8 cellular contexts compared by ENCODE assay signal in the genomic region with DNA sequence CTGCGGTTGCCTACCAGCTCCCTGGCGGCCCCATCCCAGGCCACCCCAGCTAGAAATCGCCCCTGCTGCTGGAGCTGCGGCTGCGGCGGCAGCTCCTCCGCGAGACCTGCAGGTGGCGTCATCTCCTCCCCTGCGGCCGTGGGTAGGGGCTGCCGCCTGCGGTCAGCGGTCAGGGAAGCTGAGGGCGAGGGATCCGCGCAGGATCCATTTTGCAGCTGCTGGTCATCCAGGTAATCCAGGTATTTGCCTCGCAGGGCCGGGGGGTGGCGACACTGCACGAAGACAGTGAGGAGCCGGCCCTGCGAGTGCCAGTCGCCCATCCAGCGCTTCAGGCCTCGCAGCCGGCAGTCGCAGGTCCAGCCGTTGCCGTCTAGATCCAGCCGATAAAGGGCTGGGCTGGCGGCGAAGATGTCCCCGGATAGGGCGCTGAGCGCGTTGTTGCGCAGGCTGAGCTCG. TPM values are rescaled to one million over a fixed set of nuclear protein-coding genes. Genes with fewer than 3 reads are reported as not detected.
DNase-seq lines count a peak whose midpoint lies in the region; ATAC-seq, FAIRE-seq and TF ChIP-seq lines count a peak whose summit lies in the region.

No MANE protein-coding gene starts in this region.

- dilution Hi-C loops in keratinocyte (cut with MboI; ENCODE audit: extremely low pct_ligation_motif_present, low sequenced_read_pairs): no loop called here

- H4K20me1 ChIP-seq in keratinocyte (ENCODE audit: control insufficient read depth, extremely low read depth, insufficient read depth, low read length) (no peaks in the 10 kb centered on the region), smooth muscle cell (ENCODE audit: low read depth) (peaks cover 7% of the 10 kb centered on the region)

- no peak overlapping the region for H3K27ac ChIP-seq in keratinocyte (ENCODE audit: control insufficient read depth, insufficient read depth, low read length)
- H3K27ac ChIP-seq in smooth muscle cell (ENCODE audit: low read depth): no peak overlapping the region

- ATAC-seq in GM21786 (IDR thresholded peaks at IDR 0.05; ENCODE audit: unreplicated experiment): no peak

- H3K4me1 ChIP-seq in keratinocyte (ENCODE audit: control insufficient read depth, extremely low read depth, insufficient read depth, low read length) (peaks cover 20% of the 10 kb centered on the region), smooth muscle cell (ENCODE audit: low read depth) (peaks cover 22% of the 10 kb centered on the region)

- H3K36me3 ChIP-seq in keratinocyte (ENCODE audit: control insufficient read depth in 2 of 2, extremely low read depth in 1 of 2, insufficient read depth in 2 of 2, low read length in 2 of 2) (no peaks in the 10 kb centered on the region), smooth muscle cell (ENCODE audit: low read depth) (no peaks in the 10 kb centered on the region)

- H3K36me3 Mint-ChIP-seq in activated CD4-positive, alpha-beta T cell treated with anti-CD3 and anti-CD28 coated beads, Interleukin-2, amount 10 ng/mL, durations not matched to agents 7 days and 5 days (ENCODE audit: low read depth): no peaks in the 10 kb centered on the region
- no peaks in the 10 kb centered on the region for H3K36me3 Mint-ChIP-seq in chondrocyte (ENCODE audit: low read depth)

- CTCF ChIA-PET in activated CD4-positive, alpha-beta T cell treated with anti-CD3 and anti-CD28 coated beads, Interleukin-2, amount 10 ng/mL, durations not matched to agents 7 days and 5 days (lab: Charles Lee): interaction anchor here (0.6 to 1.2 kb wide), 4 partner anchors 18 to 150 kb away, joined by 3 read pairs; no protein-coding TSS in a partner anchor

- H3K4me3 ChIP-seq in keratinocyte (ENCODE audit: control insufficient read depth in 2 of 3, extremely low read depth in 1 of 3, insufficient read depth in 2 of 3, low read depth in 1 of 3, low read length in 3 of 3): peak overlapping the region; percentile 40 to 49 (median 49)
- peak overlapping the region; percentile 68 for H3K4me3 ChIP-seq in smooth muscle cell

- no peaks in the 10 kb centered on the region for H3K9me1 ChIP-seq in keratinocyte (ENCODE audit: control insufficient read depth, extremely low read depth, insufficient read depth, low read length)

- WGBS in smooth muscle cell (ENCODE audit: low lambda C conversion rate): 1% methylated on average over 39 of the region's 39 CpGs

- H3K4me2 ChIP-seq in keratinocyte (ENCODE audit: control insufficient read depth, extremely low read depth, insufficient read depth, low read depth, low read length) (peak overlapping the region; percentile 75), smooth muscle cell (peak overlapping the region; percentile 97)

- H3K4me1 Mint-ChIP-seq in activated CD4-positive, alpha-beta T cell treated with anti-CD3 and anti-CD28 coated beads, Interleukin-2, amount 10 ng/mL, durations not matched to agents 7 days and 5 days: peaks cover 7% of the 10 kb centered on the region
- peaks cover 40% of the 10 kb centered on the region for H3K4me1 Mint-ChIP-seq in chondrocyte (ENCODE audit: low read depth)

- H3K27ac Mint-ChIP-seq in activated CD4-positive, alpha-beta T cell treated with anti-CD3 and anti-CD28 coated beads, Interleukin-2, amount 10 ng/mL, durations not matched to agents 7 days and 5 days: no peak overlapping the region
- H3K27ac Mint-ChIP-seq in chondrocyte (ENCODE audit: unreplicated experiment): no peak overlapping the region

- peak; percentile 82 for TF ChIP-seq CTCF in chondrocyte (IDR thresholded peaks at IDR 0.05)
- TF ChIP-seq CTCF in keratinocyte (optimal IDR thresholded peaks at IDR 0.05 in 1 of 3, IDR thresholded peaks at IDR 0.05 in 1 of 3, conservative IDR thresholded peaks at IDR 0.05 in 1 of 3; ENCODE audit: extremely low read depth in 1 of 3, insufficient read depth in 2 of 3, low read length in 3 of 3): peak; percentile 37 to 75 (median 61)
- TF ChIP-seq CTCF in smooth muscle cell (IDR thresholded peaks at IDR 0.05; ENCODE audit: borderline replicate concordance, insufficient read depth, poor library complexity, severe bottlenecking): peak; percentile 60

- H3K79me2 ChIP-seq in keratinocyte (ENCODE audit: control insufficient read depth, insufficient read depth, low read length) (no peaks in the 10 kb centered on the region), smooth muscle cell (ENCODE audit: low read depth) (no peaks in the 10 kb centered on the region)

- POLR2A ChIA-PET in activated CD4-positive, alpha-beta T cell treated with anti-CD3 and anti-CD28 coated beads, Interleukin-2, amount 10 ng/mL, durations not matched to agents 7 days and 5 days (lab: Charles Lee): no interaction called here

- no peak for FAIRE-seq in keratinocyte (lab: Jason Lieb, UNC)

- DNase-seq in activated CD4-positive, alpha-beta T cell treated with anti-CD3 and anti-CD28 coated beads, Interleukin-2, amount 10 ng/mL, durations not matched to agents 7 days and 5 days: peak; percentile 8
- DNase-seq in activated CD4-positive, alpha-beta T cell treated with anti-CD3 and anti-CD28 coated beads for 4 hours: no peak
- DNase-seq in NCI-H345 treated with DMSO at 0.1 percent for 48 hours (lab: John Stamatoyannopoulos, UW; ENCODE audit: unreplicated experiment) (peak; percentile 13), chondrocyte (ENCODE audit: low spot score) (no peak), keratinocyte (ENCODE audit: low read depth, low spot score) (no peak), smooth muscle cell (lab: John Stamatoyannopoulos, UW; ENCODE audit: unreplicated experiment) (peak; percentile 53), KBM-7 (no peak)

- no peak overlapping the region for H3K4me3 Mint-ChIP-seq in activated CD4-positive, alpha-beta T cell treated with anti-CD3 and anti-CD28 coated beads, Interleukin-2, amount 10 ng/mL, durations not matched to agents 7 days and 5 days
- peak overlapping the region; percentile 68 for H3K4me3 Mint-ChIP-seq in chondrocyte (ENCODE audit: unreplicated experiment)

- H3K9me3 ChIP-seq in keratinocyte (ENCODE audit: control insufficient read depth, low read depth, low read length) (no peaks in the 10 kb centered on the region), smooth muscle cell (replicated peaks; ENCODE audit: low read depth) (no peaks in the 10 kb centered on the region)

- H3K27me3 ChIP-seq in keratinocyte (ENCODE audit: control insufficient read depth, extremely low read depth, insufficient read depth, low read length): peaks cover 38% of the 10 kb centered on the region
- no peaks in the 10 kb centered on the region for H3K27me3 ChIP-seq in smooth muscle cell (ENCODE audit: low read depth)

- H3K9me3 Mint-ChIP-seq in activated CD4-positive, alpha-beta T cell treated with anti-CD3 and anti-CD28 coated beads, Interleukin-2, amount 10 ng/mL, durations not matched to agents 7 days and 5 days: no peaks in the 10 kb centered on the region
- H3K9me3 Mint-ChIP-seq in chondrocyte (ENCODE audit: low read depth): no peaks in the 10 kb centered on the region

- peaks cover 40% of the 10 kb centered on the region for H3F3A ChIP-seq in smooth muscle cell (ENCODE audit: low read depth)

- peak overlapping the region; percentile 81 for H2AFZ ChIP-seq in keratinocyte (ENCODE audit: control insufficient read depth, low read length)
- H2AFZ ChIP-seq in smooth muscle cell (ENCODE audit: low read depth): peak overlapping the region; percentile 83

- in situ Hi-C loops in KBM-7 (cut with MboI; ENCODE audit: low pct_unique_long_range_greater_than_20kb, low sequenced_read_pairs): no loop called here

- H3K9ac ChIP-seq in keratinocyte (ENCODE audit: control insufficient read depth, extremely low read depth, insufficient read depth, low read length) (no peak overlapping the region), smooth muscle cell (ENCODE audit: low read depth) (no peak overlapping the region)

- peaks cover 73% of the 10 kb centered on the region for H3K27me3 Mint-ChIP-seq in activated CD4-positive, alpha-beta T cell treated with anti-CD3 and anti-CD28 coated beads, Interleukin-2, amount 10 ng/mL, durations not matched to agents 7 days and 5 days
- H3K27me3 Mint-ChIP-seq in chondrocyte (ENCODE audit: low read depth): peaks cover 7% of the 10 kb centered on the region

RNA-seq across cellular contexts. Expression of a gene that starts 1.5 kb away (rescaled TPM):
- total RNA-seq in activated CD4-positive, alpha-beta T cell treated with anti-CD3 and anti-CD28 coated beads, Interleukin-2, amount 10 ng/mL, durations not matched to agents 7 days and 5 days: not detected
- total RNA-seq in chondrocyte: 0.92 to 1.7 TPM (median 0.92 TPM) in 3 replicates
- 0.01 to 0.03 TPM in 2 of 3 replicates, not detected in the other for polyA plus RNA-seq in keratinocyte
- not detected for polyA plus RNA-seq in keratinocyte (2011; ENCODE audit: low read depth)
- not detected in 2 replicates for polyA plus RNA-seq in keratinocyte (2011; cell fraction: cytosol; rRNA removed)
- polyA plus RNA-seq in keratinocyte (2011; cell fraction: nucleus; rRNA removed): not detected in 2 replicates
- not detected in 2 replicates for polyA plus RNA-seq in keratinocyte (2012; ENCODE audit: low replicate concordance)
- polyA minus RNA-seq in keratinocyte: 0.03 TPM in 1 of 3 replicates, not detected in the others
- polyA minus RNA-seq in keratinocyte (2011; cell fraction: cytosol; rRNA and poly(A)+ RNA removed): not detected
- not detected in 2 replicates for polyA minus RNA-seq in keratinocyte (2011; cell fraction: nucleus; rRNA and poly(A)+ RNA removed)
- total RNA-seq in smooth muscle cell: 8.9 and 11.1 TPM in 2 replicates
- 4.7 and 11.0 TPM in 2 replicates for polyA plus RNA-seq in smooth muscle cell

Comparison
In these comparisons a context has a peak if more than half of its experiments do, and no peak if none do; other contexts are left out.
1. DNase-seq: peak in activated CD4-positive, alpha-beta T cell treated with anti-CD3 and anti-CD28 coated beads, Interleukin-2, amount 10 ng/mL, durations not matched to agents 7 days and 5 days (single experiment), NCI-H345 treated with DMSO at 0.1 percent for 48 hours (single experiment) and smooth muscle cell (single experiment); none in activated CD4-positive, alpha-beta T cell treated with anti-CD3 and anti-CD28 coated beads for 4 hours (0 of 2), chondrocyte (single experiment), keratinocyte (single experiment) and KBM-7 (single experiment).
2. Peak in every context shown above with its lines, with median percentiles within 50 percentile points of each other: CTCF ChIP-seq.